29 cellular contexts compared by ENCODE assay signal in the genomic region with DNA sequence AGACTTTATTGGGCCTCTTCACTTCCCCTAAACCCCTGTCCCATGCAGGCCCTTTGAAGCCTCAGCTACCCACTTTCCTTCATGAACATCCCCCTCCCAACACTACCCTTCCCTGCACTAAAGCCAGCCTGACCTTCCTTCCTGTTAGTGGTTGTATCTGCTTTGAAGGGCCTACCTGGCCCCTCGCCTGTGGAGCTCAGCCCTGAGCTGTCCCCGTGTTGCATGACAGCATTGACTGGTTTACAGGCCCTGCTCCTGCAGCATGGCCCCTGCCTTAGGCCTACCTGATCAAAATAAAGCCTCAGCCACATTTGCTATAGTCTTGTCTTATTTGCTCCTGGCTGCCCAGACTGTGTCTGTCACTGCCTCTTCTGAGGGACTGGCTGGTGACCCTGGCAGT. TPM values are rescaled to one million over a fixed set of nuclear protein-coding genes. Genes with fewer than 3 reads are reported as not detected.
"Had no signal": no experiment of that assay in that cellular context is flagged by ENCODE, and none has a peak within 500 bp of the region (broad histone marks: within the 10 kb centered on the region; RNA-seq: fewer than 3 reads in every experiment).

No MANE protein-coding gene starts in this region.

- DNase-seq: activated CD4-positive, alpha-beta T cell treated with anti-CD3 and anti-CD28 coated beads for 48 hours; activated CD4-positive, alpha-beta T cell treated with anti-CD3 and anti-CD28 coated beads, Interleukin-2, amount 50 U/mL, for 48 hours; activated naive CD4-positive, alpha-beta T cell treated with Interleukin-2 at 50 U/mL for 16 hours; activated T-cell treated with anti-CD3 and anti-CD28 coated beads, Interleukin-2, amount 50 U/mL, for 48 hours; cerebellar nuclear complex; cortex of kidney; foreskin fibroblast; hippocampal formation; kidney; lower lobe of right lung; right lobe of liver; stimulated activated CD4-positive, alpha-beta T cell treated with anti-CD3 and anti-CD28 coated beads, Interleukin-4, amount 100 ng/mL, for 1 hour; T-helper 1 cell; T-helper 9 cell; uterus; WERI-Rb-1 had no signal

- H3K36me3 ChIP-seq: neutrophil, right lobe of liver, uterus, WERI-Rb-1 had no signal

- H3K4me3 ChIP-seq: ascending aorta, cardiac muscle cell, lower lobe of right lung, mucosa of descending colon, right lobe of liver, thoracic aorta, uterus had no signal

- H3K9me3 ChIP-seq: ascending aorta, lower lobe of right lung, mucosa of descending colon, neutrophil, right lobe of liver, thoracic aorta, uterus had no signal

- ATAC-seq: activated CD4-positive, CD25-positive, alpha-beta regulatory T cell treated with anti-CD3 and anti-CD28 coated beads, Interleukin-2, amount 50 U/mL, for 24 hours; left lobe of liver; lower lobe of right lung; mucosa of descending colon; right lobe of liver had no signal

- H3K27me3 ChIP-seq: ascending aorta, cardiac muscle cell, neutrophil, right lobe of liver, uterus had no signal

- H3K4me1 ChIP-seq: ascending aorta, right lobe of liver, uterus had no signal

- H3K27ac ChIP-seq: ascending aorta, cardiac muscle cell, lower lobe of right lung, neutrophil, right lobe of liver, thoracic aorta, uterus, WERI-Rb-1 had no signal

RNA-seq across cellular contexts. Expression of gene GSTM1, which starts 26.2 kb away (rescaled TPM):
- total RNA-seq: kidney, left lobe of liver, lower lobe of right lung, mesenteric fat pad, posterior vena cava, thoracic aorta had no signal

RNA-seq across cellular contexts. Expression of gene GNAT2, which starts 42.0 kb away (rescaled TPM):
- total RNA-seq: ascending aorta, cardiac muscle cell, endothelial cell of umbilical vein, kidney, lower lobe of right lung, mesenteric fat pad, mucosa of descending colon, osteocyte, posterior vena cava, skeletal muscle tissue, subcutaneous adipose tissue, thoracic aorta, uterus had no signal
